Comparison of ENCODE assay signal across 24 cellular contexts in genomic region chr10:129631870-129632623, GRCh38.
DNase-seq lines count a peak whose midpoint lies in the region; ATAC-seq, FAIRE-seq and TF ChIP-seq lines count a peak whose summit lies in the region.
"Had no signal": no experiment of that assay in that cellular context is flagged by ENCODE, and none has a peak within 500 bp of the region (broad histone marks: within the 10 kb centered on the region; RNA-seq: fewer than 3 reads in every experiment).

No MANE protein-coding gene starts in this region.

- dilution Hi-C loops in IMR-90 (cut with HindIII; ENCODE audit: low sequenced_read_pairs, unreplicated experiment): no loop called here

- no TSS peak for BruUV-seq in HepG2 (replicated peaks; lab: Mats Ljungman, UMichigan)
- BruUV-seq in IMR-90 (replicated peaks; lab: Mats Ljungman, UMichigan): no TSS peak

- H3K36me3 ChIP-seq in HepG2 (replicated peaks in 1 of 2; ENCODE audit: control insufficient read depth in 1 of 2, insufficient read depth in 2 of 2, low read length in 2 of 2) (no peaks in the 10 kb centered on the region), right lobe of liver (no peaks in the 10 kb centered on the region), IMR-90 (ENCODE audit: control insufficient read depth, insufficient read depth, low read length) (no peaks in the 10 kb centered on the region), esophagus muscularis mucosa (no peaks in the 10 kb centered on the region), smooth muscle cell (ENCODE audit: low read depth) (no peaks in the 10 kb centered on the region)
- H3K36me3 ChIP-seq: BE2C had no signal

- H3K27ac ChIP-seq in HepG2 (ENCODE audit: extremely low read length, insufficient read depth, low read length): no peak overlapping the region
- H3K27ac ChIP-seq in right lobe of liver: no peak overlapping the region
- H3K27ac ChIP-seq in IMR-90 (ENCODE audit: insufficient read depth, low read length): no peak overlapping the region
- no peak overlapping the region for H3K27ac ChIP-seq in esophagus muscularis mucosa (replicated peaks in 1 of 4)
- no peak overlapping the region for H3K27ac ChIP-seq in smooth muscle cell (ENCODE audit: low read depth)
- H3K27ac ChIP-seq: A549; BLaER1 treated with 17β-estradiol and CSF1 and Interleukin-3, amounts not matched to agents 10 nM and 100 nM; GM23248 had no signal

- 75% methylated on average over 17 of the region's 17 CpGs for WGBS in HepG2 (ENCODE audit: low lambda C conversion rate)
- WGBS in right lobe of liver (ENCODE audit: insufficient coverage, low coverage, low lambda C conversion rate, missing lambda C conversion rate): 83% methylated on average over 11 of the region's 17 CpGs
- 94% methylated on average over 5 of the region's 17 CpGs; no CpG with 5 or more reads in 1 of the 2 experiments for WGBS in IMR-90 (ENCODE audit: extremely low coverage in 2 of 2, insufficient read length in 1 of 2), 2 experiments
- 91% methylated on average over 17 of the region's 17 CpGs for WGBS in esophagus muscularis mucosa
- WGBS in smooth muscle cell (ENCODE audit: low lambda C conversion rate): 92% methylated on average over 17 of the region's 17 CpGs

- H3K9ac ChIP-seq in HepG2 (ENCODE audit: insufficient read depth, low read depth, low read length): no peak overlapping the region
- no peak overlapping the region for H3K9ac ChIP-seq in IMR-90 (ENCODE audit: low read depth, low read length)
- H3K9ac ChIP-seq in smooth muscle cell (ENCODE audit: low read depth): no peak overlapping the region
- H3K9ac ChIP-seq: BLaER1 treated with 17β-estradiol and CSF1 and Interleukin-3, amounts not matched to agents 10 nM and 100 nM; GM23248 had no signal

- no peak overlapping the region for H4K8ac ChIP-seq in IMR-90 (ENCODE audit: low read depth in 2 of 2, low read length in 2 of 2)

- H2AFZ ChIP-seq in HepG2 (ENCODE audit: low read length) (no peak overlapping the region), IMR-90 (replicated peaks; ENCODE audit: low read length, poor library complexity) (no peak overlapping the region), smooth muscle cell (ENCODE audit: low read depth) (no peak overlapping the region)
- H2AFZ ChIP-seq: GM23248 had no signal

- H2BK20ac ChIP-seq in IMR-90 (ENCODE audit: low read depth, low read length): no peak overlapping the region

- FAIRE-seq in HepG2 (lab: Jason Lieb, UNC): no peak
- FAIRE-seq: A549, D721Med, GM12891, GM18507, H1 had no signal

- H4K91ac ChIP-seq in IMR-90 (ENCODE audit: insufficient read depth, low read depth, low read length): no peak overlapping the region

- H3K4me3 ChIP-seq in HepG2 (replicated peaks in 1 of 3; ENCODE audit: insufficient read depth in 1 of 3, low read depth in 2 of 3, low read length in 3 of 3) (no peak overlapping the region), right lobe of liver (no peak overlapping the region), IMR-90 (ENCODE audit: insufficient read depth, low read depth, low read length) (no peak overlapping the region), esophagus muscularis mucosa (no peak overlapping the region), smooth muscle cell (no peak overlapping the region)
- H3K4me3 ChIP-seq: A549; BLaER1 treated with 17β-estradiol and CSF1 and Interleukin-3, amounts not matched to agents 10 nM and 100 nM; GM23248 had no signal

- no peaks in the 10 kb centered on the region; a peak in 1 of 4 replicates for H3K79me1 ChIP-seq in IMR-90 (ENCODE audit: low read depth in 1 of 2, low read length in 2 of 2)

- H3K9me1 ChIP-seq in IMR-90 (ENCODE audit: insufficient read depth, low read length): no peaks in the 10 kb centered on the region

- H3K79me2 ChIP-seq in HepG2 (ENCODE audit: insufficient read depth, low read length) (no peaks in the 10 kb centered on the region), smooth muscle cell (ENCODE audit: low read depth) (no peaks in the 10 kb centered on the region)

- H3K4me2 ChIP-seq in HepG2 (ENCODE audit: low read depth, low read length) (no peak overlapping the region), IMR-90 (ENCODE audit: low read depth, low read length) (no peak overlapping the region), smooth muscle cell (no peak overlapping the region)
- H3K4me2 ChIP-seq: A549; BLaER1 treated with 17β-estradiol and CSF1 and Interleukin-3, amounts not matched to agents 10 nM and 100 nM had no signal

- H3K23ac ChIP-seq in IMR-90 (ENCODE audit: low read depth, low read length): no peak overlapping the region

- intact Hi-C loops in HepG2 (cut with micrococcal nuclease; ENCODE audit: unreplicated experiment) (no loop called here), right lobe of liver (cut with DNase I) (no loop called here), IMR-90 (cut with micrococcal nuclease) (no loop called here), esophagus muscularis mucosa (cut with DNase I) (no loop called here)

- no peak overlapping the region for H3K56ac ChIP-seq in IMR-90 (ENCODE audit: extremely low read depth, insufficient read depth, low read length)

- in situ Hi-C loops in HepG2 (cut with HindIII; ENCODE audit: extremely low pct_ligation_motif_present, low pct_unique_long_range_greater_than_20kb) (no loop called here), IMR-90 (cut with MboI; ENCODE audit: low sequenced_read_pairs) (no loop called here)

- H3K9me3 ChIP-seq in HepG2 (ENCODE audit: low read length): peaks cover 16% of the 10 kb centered on the region
- peaks cover 0 to 3% (median 0%) of the 10 kb centered on the region in 4 donors for H3K9me3 ChIP-seq in right lobe of liver
- H3K9me3 ChIP-seq in IMR-90 (ENCODE audit: control insufficient read depth, insufficient read depth, low read length): peaks cover 5% of the 10 kb centered on the region; the same call in 1 of the 2 replicates
- peaks cover 0 to 7% (median 0%) of the 10 kb centered on the region in 4 donors for H3K9me3 ChIP-seq in esophagus muscularis mucosa
- H3K9me3 ChIP-seq in smooth muscle cell (replicated peaks; ENCODE audit: low read depth): no peaks in the 10 kb centered on the region
- H3K9me3 ChIP-seq: BE2C had no signal

- H2AK5ac ChIP-seq in IMR-90 (ENCODE audit: low read depth, low read length): no peak overlapping the region

- H4K20me1 ChIP-seq in HepG2 (ENCODE audit: insufficient read depth, low read length) (no peaks in the 10 kb centered on the region), IMR-90 (ENCODE audit: insufficient read depth, low read length) (no peaks in the 10 kb centered on the region), smooth muscle cell (ENCODE audit: low read depth) (no peaks in the 10 kb centered on the region)
- H4K20me1 ChIP-seq: BLaER1 treated with 17β-estradiol and CSF1 and Interleukin-3, amounts not matched to agents 10 nM and 100 nM had no signal

- POLR2A ChIA-PET in HepG2 (lab: Yijun Ruan, JAX) (no interaction called here), IMR-90 (lab: Charles Lee; ENCODE audit: unreplicated experiment) (no interaction called here)

- H3F3A ChIP-seq in smooth muscle cell (ENCODE audit: low read depth): no peaks in the 10 kb centered on the region

- H2BK5ac ChIP-seq in IMR-90 (ENCODE audit: low read depth, low read length, poor library complexity, severe bottlenecking): no peak overlapping the region

- H3K14ac ChIP-seq in IMR-90 (replicated peaks; ENCODE audit: low read depth, low read length): no peak overlapping the region

- TF ChIP-seq CTCF in HepG2 (CRISPR knock-in tag; IDR thresholded peaks at IDR 0.05): no peak
- TF ChIP-seq CTCF in right lobe of liver (IDR thresholded peaks at IDR 0.05): no peak
- TF ChIP-seq CTCF in IMR-90 (conservative IDR thresholded peaks at IDR 0.05; ENCODE audit: low read depth, low read length): no peak
- no peak for TF ChIP-seq CTCF in esophagus muscularis mucosa (IDR thresholded peaks at IDR 0.05)
- no peak for TF ChIP-seq CTCF in smooth muscle cell (IDR thresholded peaks at IDR 0.05; ENCODE audit: borderline replicate concordance, insufficient read depth, poor library complexity, severe bottlenecking)

- 0 out of 2 replicates have a peak, but pooled peaks cover 6% of the 10 kb centered on the region for H3K4me1 ChIP-seq in HepG2 (ENCODE audit: insufficient read depth, low read length)
- H3K4me1 ChIP-seq in right lobe of liver: no peaks in the 10 kb centered on the region
- H3K4me1 ChIP-seq in IMR-90 (ENCODE audit: control insufficient read depth, insufficient read depth, low read length): peaks cover 4% of the 10 kb centered on the region; the same call in 1 of the 2 replicates
- H3K4me1 ChIP-seq in esophagus muscularis mucosa: peaks cover 0 to 17% (median 12%) of the 10 kb centered on the region in 4 donors
- peaks cover 16% of the 10 kb centered on the region for H3K4me1 ChIP-seq in smooth muscle cell (ENCODE audit: low read depth)
- H3K4me1 ChIP-seq: A549, BE2C had no signal

- TF ChIP-seq POLR2A in HepG2 (IDR thresholded peaks at IDR 0.05; ENCODE audit: insufficient read depth in 1 of 2, low read depth in 2 of 2, low read length in 2 of 2) (no peak), right lobe of liver (IDR thresholded peaks at IDR 0.05) (no peak), IMR-90 (IDR thresholded peaks at IDR 0.05; ENCODE audit: low read depth, low read length) (no peak), esophagus muscularis mucosa (IDR thresholded peaks at IDR 0.05; ENCODE audit: low read depth) (no peak)

- H4K5ac ChIP-seq in IMR-90 (ENCODE audit: low read depth, low read length): no peak overlapping the region

- no peak overlapping the region for H3K18ac ChIP-seq in IMR-90 (ENCODE audit: low read depth, low read length)

- TF ChIP-seq EP300 in HepG2 (IDR thresholded peaks at IDR 0.05; ENCODE audit: low read depth in 2 of 2, low read length in 2 of 2): no peak
- TF ChIP-seq EP300 in HepG2 (CRISPR knock-in tag; IDR thresholded peaks at IDR 0.05; ENCODE audit: borderline replicate concordance): no peak
- no peak for TF ChIP-seq EP300 in esophagus muscularis mucosa (IDR thresholded peaks at IDR 0.05)

- no peak for TF ChIP-seq RAD21 in HepG2 (CRISPR knock-in tag; IDR thresholded peaks at IDR 0.05)
- no peak for TF ChIP-seq RAD21 in IMR-90 (IDR thresholded peaks at IDR 0.05; ENCODE audit: low read length)

- no peak overlapping the region for H2BK120ac ChIP-seq in IMR-90 (ENCODE audit: low read depth, low read length)

- ATAC-seq in HepG2 (no peak), right lobe of liver (no peak), IMR-90 (ENCODE audit: low read depth) (no peak)
- ATAC-seq: A549 had no signal

- no peak overlapping the region for H3K4ac ChIP-seq in IMR-90 (ENCODE audit: low read depth, low read length)

- CTCF ChIA-PET in HepG2 (lab: Yijun Ruan, JAX; ENCODE audit: low intra/inter-chr PET ratio, low total read pairs): no interaction called here
- CTCF ChIA-PET in IMR-90 (lab: Yijun Ruan, JAX): no interaction called here

- H3K27me3 ChIP-seq in HepG2 (ENCODE audit: control insufficient read depth in 1 of 2, insufficient read depth in 2 of 2, low read length in 2 of 2) (no peaks in the 10 kb centered on the region), right lobe of liver (no peaks in the 10 kb centered on the region), IMR-90 (ENCODE audit: control insufficient read depth, insufficient read depth, low read length) (no peaks in the 10 kb centered on the region), esophagus muscularis mucosa (no peaks in the 10 kb centered on the region), smooth muscle cell (ENCODE audit: low read depth) (no peaks in the 10 kb centered on the region)
- H3K27me3 ChIP-seq: BE2C; BLaER1 treated with 17β-estradiol and CSF1 and Interleukin-3, amounts not matched to agents 10 nM and 100 nM had no signal

- H2AK9ac ChIP-seq in IMR-90 (replicated peaks; ENCODE audit: low read depth, low read length, poor library complexity): no peak overlapping the region

- H2BK15ac ChIP-seq in IMR-90 (ENCODE audit: low read depth, low read length): no peak overlapping the region

- DNase-seq in HepG2 (ENCODE audit: low spot score) (no peak), right lobe of liver (no peak), IMR-90 (no peak), esophagus muscularis mucosa (ENCODE audit: extremely low spot score) (peak; percentile 53), GM19240 (ENCODE audit: insufficient read length, low spot score) (no peak), smooth muscle cell (lab: John Stamatoyannopoulos, UW; ENCODE audit: unreplicated experiment) (no peak)
- DNase-seq: 8988T; ACHN; AML-193; BE2C; CD4-positive, alpha-beta T cell; CD8-positive, alpha-beta memory T cell; DMS 273 treated with DMSO at 0.1 percent for 48 hours; DMS79; GF-D8; GM23248; H7; HCEC 1CT had no signal
